In the genomic region with DNA sequence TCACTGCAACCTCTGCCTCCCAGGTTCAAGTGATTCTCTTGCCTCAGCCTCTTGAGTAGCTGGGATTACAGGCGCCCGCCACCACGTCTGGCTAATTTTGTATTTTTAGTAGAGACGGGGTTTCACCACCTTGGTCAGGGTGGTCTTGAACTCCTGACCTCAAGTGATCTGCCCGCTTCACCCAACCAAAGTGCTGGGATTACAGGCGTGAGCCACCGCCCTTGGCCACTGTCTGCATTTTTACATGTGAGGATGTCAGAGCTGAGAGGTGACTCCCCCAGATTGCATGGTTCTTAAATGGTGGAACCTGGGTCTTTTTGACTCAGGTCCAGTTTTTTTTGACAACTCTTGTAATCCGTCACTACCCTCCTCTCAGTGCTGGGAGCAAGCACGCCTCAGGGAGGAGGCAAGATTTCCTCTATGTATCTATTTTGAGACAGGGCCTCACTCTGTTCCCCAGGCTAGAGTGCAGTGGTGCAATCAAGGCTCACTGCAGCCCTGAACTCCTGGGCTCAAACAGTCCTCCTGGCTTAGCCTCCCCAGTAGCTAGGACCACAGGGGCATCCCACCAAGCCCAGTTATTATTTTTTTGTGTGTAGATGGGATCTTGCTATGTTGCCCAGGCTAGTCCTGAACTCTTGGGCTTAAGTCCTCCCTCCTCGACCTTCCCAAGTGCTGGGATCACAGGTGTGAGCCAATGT, we compare ENCODE assay signal across 8 cellular contexts. TPM values are rescaled to one million over a fixed set of nuclear protein-coding genes. Genes with fewer than 3 reads are reported as not detected.
DNase-seq lines count a peak whose midpoint lies in the region; TF ChIP-seq lines count a peak whose summit lies in the region.
"Had no signal": no experiment of that assay in that cellular context is flagged by ENCODE, and none has a peak within 500 bp of the region (broad histone marks: within the 10 kb centered on the region; RNA-seq: fewer than 3 reads in every experiment).

No MANE protein-coding gene starts in this region.

- POLR2A ChIA-PET in activated CD4-positive, alpha-beta memory T cell treated with anti-CD3 and anti-CD28 coated beads, Interleukin-2, amount 10 ng/mL, durations not matched to agents 7 days and 5 days (lab: Charles Lee): interaction anchor here (0.6 to 6.6 kb wide), 6 partner anchors 13 to 753 kb away, joined by 3 to 251 read pairs (median 15); partner anchors contain the start of genes FBXO24, LRCH4, SLC12A9 and UFSP1

- no peak for DNase-seq in HL-60 (ENCODE audit: low read depth in 1 of 2, low spot score in 1 of 2)
- no peak for DNase-seq in activated CD4-positive, alpha-beta memory T cell treated with anti-CD3 and anti-CD28 coated beads, Interleukin-2, amount 10 ng/mL, durations not matched to agents 7 days and 5 days
- DNase-seq in stimulated activated CD4-positive, alpha-beta T cell treated with anti-CD3 and anti-CD28 coated beads, Interleukin-15, amount 100 ng/mL, for 24 hours: no peak
- no peak for DNase-seq in stimulated activated CD8-positive, alpha-beta memory T cell treated with anti-CD3 and anti-CD28 coated beads, Interleukin-4, amount 100 ng/mL, for 48 hours
- no peak for DNase-seq in NCI-H1105 (lab: John Stamatoyannopoulos, UW)

- H3K4me1 Mint-ChIP-seq in activated CD4-positive, alpha-beta memory T cell treated with anti-CD3 and anti-CD28 coated beads, Interleukin-2, amount 10 ng/mL, durations not matched to agents 7 days and 5 days: peaks cover 50% of the 10 kb centered on the region

- H3K9me3 ChIP-seq in iPS-18a (ENCODE audit: control insufficient read depth, low read depth, low read length) (no peaks in the 10 kb centered on the region), stomach smooth muscle (ENCODE audit: control insufficient read depth in 2 of 2, low read length in 2 of 2) (no peaks in the 10 kb centered on the region)

- H3K4me1 ChIP-seq in iPS-18a (ENCODE audit: control insufficient read depth, low read depth, low read length) (peaks cover 8% of the 10 kb centered on the region), stomach smooth muscle (ENCODE audit: control insufficient read depth, insufficient read depth, low read length) (peaks cover 19% of the 10 kb centered on the region)

- peak overlapping the region; percentile 97 for H3K27ac Mint-ChIP-seq in activated CD4-positive, alpha-beta memory T cell treated with anti-CD3 and anti-CD28 coated beads, Interleukin-2, amount 10 ng/mL, durations not matched to agents 7 days and 5 days

- H3K4me3 Mint-ChIP-seq in activated CD4-positive, alpha-beta memory T cell treated with anti-CD3 and anti-CD28 coated beads, Interleukin-2, amount 10 ng/mL, durations not matched to agents 7 days and 5 days: peak overlapping the region; percentile 98

- H3K9ac ChIP-seq in iPS-18a (ENCODE audit: low read length) (peak overlapping the region; percentile 91), stomach smooth muscle (ENCODE audit: low read length in 2 of 2) (peak overlapping the region; percentile 91 to 98)

- no peaks in the 10 kb centered on the region for H3K27me3 Mint-ChIP-seq in activated CD4-positive, alpha-beta memory T cell treated with anti-CD3 and anti-CD28 coated beads, Interleukin-2, amount 10 ng/mL, durations not matched to agents 7 days and 5 days

- no peak for TF ChIP-seq CTCF in HL-60 (IDR thresholded peaks at IDR 0.05; ENCODE audit: insufficient read depth, low read length)

- no peaks in the 10 kb centered on the region for H3K9me3 Mint-ChIP-seq in activated CD4-positive, alpha-beta memory T cell treated with anti-CD3 and anti-CD28 coated beads, Interleukin-2, amount 10 ng/mL, durations not matched to agents 7 days and 5 days

- H3K36me3 ChIP-seq in iPS-18a (ENCODE audit: control insufficient read depth, low read depth, low read length): peaks cover 59% of the 10 kb centered on the region
- peaks cover 15 to 31% of the 10 kb centered on the region in 2 donors for H3K36me3 ChIP-seq in stomach smooth muscle (ENCODE audit: control insufficient read depth in 2 of 2, insufficient read depth in 2 of 2, low read length in 2 of 2)

- H3K27ac ChIP-seq in HL-60 (replicated peaks) (peak overlapping the region; percentile 93), iPS-18a (ENCODE audit: low read length) (peak overlapping the region; percentile 70), stomach smooth muscle (ENCODE audit: low read length) (peak overlapping the region; percentile 95)

- H3K4me3 ChIP-seq in HL-60 (replicated peaks; ENCODE audit: insufficient read depth, low read length): no peak overlapping the region
- H3K4me3 ChIP-seq in iPS-18a (ENCODE audit: low read length): peak overlapping the region; percentile 98
- H3K4me3 ChIP-seq in stomach smooth muscle (ENCODE audit: low read length in 2 of 2): peak overlapping the region; percentile 82 to 94

- H3K36me3 Mint-ChIP-seq in activated CD4-positive, alpha-beta memory T cell treated with anti-CD3 and anti-CD28 coated beads, Interleukin-2, amount 10 ng/mL, durations not matched to agents 7 days and 5 days (ENCODE audit: low read depth): peaks cover 64% of the 10 kb centered on the region

- CTCF ChIA-PET in activated CD4-positive, alpha-beta memory T cell treated with anti-CD3 and anti-CD28 coated beads, Interleukin-2, amount 10 ng/mL, durations not matched to agents 7 days and 5 days (lab: Charles Lee): interaction anchor here (2.3 kb wide), 1 partner anchor 22 kb away, joined by 14 read pairs; the partner anchor contains the start of gene SLC12A9

- H3K27me3 ChIP-seq in HL-60 (ENCODE audit: insufficient read depth, poor library complexity, severe bottlenecking) (no peaks in the 10 kb centered on the region), iPS-18a (ENCODE audit: control insufficient read depth, insufficient read depth, low read length) (no peaks in the 10 kb centered on the region), stomach smooth muscle (ENCODE audit: control insufficient read depth in 1 of 2, insufficient read depth in 2 of 2, low read length in 2 of 2) (no peaks in the 10 kb centered on the region)

RNA-seq across cellular contexts. Expression of gene SRRT, which starts 1.2 kb away (rescaled TPM):
- 100 to 1,000 TPM; 202 to 205 TPM for total RNA-seq in activated CD4-positive, alpha-beta memory T cell treated with anti-CD3 and anti-CD28 coated beads, Interleukin-2, amount 10 ng/mL, durations not matched to agents 7 days and 5 days

RNA-seq across cellular contexts. Expression of gene TRIP6, which starts 6.6 kb away (rescaled TPM):
- 10 to 100 TPM; 28.9 to 30.1 TPM for total RNA-seq in activated CD4-positive, alpha-beta memory T cell treated with anti-CD3 and anti-CD28 coated beads, Interleukin-2, amount 10 ng/mL, durations not matched to agents 7 days and 5 days

RNA-seq across cellular contexts. Expression of gene UFSP1, which starts 15.8 kb away (rescaled TPM):
- 1 to 10 TPM; 2.1 to 3.0 TPM for total RNA-seq in activated CD4-positive, alpha-beta memory T cell treated with anti-CD3 and anti-CD28 coated beads, Interleukin-2, amount 10 ng/mL, durations not matched to agents 7 days and 5 days

RNA-seq across cellular contexts. Expression of gene SLC12A9, which starts 21.2 kb away (rescaled TPM):
- total RNA-seq in activated CD4-positive, alpha-beta memory T cell treated with anti-CD3 and anti-CD28 coated beads, Interleukin-2, amount 10 ng/mL, durations not matched to agents 7 days and 5 days: 10 to 100 TPM; 34.0 to 36.3 TPM

RNA-seq across cellular contexts. Expression of gene ACHE, which starts 21.9 kb away (rescaled TPM):
- under 1 TPM in 1 of 2 experiments, not detected in 1; 0.13 TPM for total RNA-seq in activated CD4-positive, alpha-beta memory T cell treated with anti-CD3 and anti-CD28 coated beads, Interleukin-2, amount 10 ng/mL, durations not matched to agents 7 days and 5 days
- total RNA-seq: RPMI7951 had no signal
